18 cellular contexts compared by ENCODE assay signal in the genomic region with DNA sequence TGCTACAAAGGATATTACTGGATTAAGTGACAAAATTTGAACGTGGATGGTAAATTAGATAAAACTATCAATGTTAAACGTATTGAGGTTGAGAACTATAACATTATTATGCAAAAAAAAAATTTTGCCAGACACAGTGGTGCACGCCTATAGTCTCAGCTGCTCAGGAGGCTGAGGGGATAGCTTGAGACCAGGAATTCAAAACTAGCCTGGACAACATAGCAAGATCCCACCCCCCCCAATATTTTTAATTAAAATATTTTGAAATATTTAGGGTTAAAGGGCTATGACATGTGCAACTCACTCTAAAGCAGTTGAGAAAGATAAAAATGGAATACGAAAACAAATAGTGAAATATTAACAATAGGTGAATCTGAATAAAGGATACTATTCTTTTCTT. TPM values are rescaled to one million over a fixed set of nuclear protein-coding genes. Genes with fewer than 3 reads are reported as not detected.
DNase-seq lines count a peak whose midpoint lies in the region; ATAC-seq and TF ChIP-seq lines count a peak whose summit lies in the region.
"Had no signal": no experiment of that assay in that cellular context is flagged by ENCODE, and none has a peak within 500 bp of the region (broad histone marks: within the 10 kb centered on the region; RNA-seq: fewer than 3 reads in every experiment).

No MANE protein-coding gene starts in this region.

- no peak for TF ChIP-seq EP300 in stomach (IDR thresholded peaks at IDR 0.05)

- H3K9me3 ChIP-seq in GM23248 (ENCODE audit: low read depth) (no peaks in the 10 kb centered on the region), Panc1 (ENCODE audit: control insufficient read depth, insufficient read depth, low read depth, low read length) (no peaks in the 10 kb centered on the region), stomach (no peaks in the 10 kb centered on the region), prostate gland (no peaks in the 10 kb centered on the region)
- H3K9me3 ChIP-seq: uterus had no signal

- TF ChIP-seq POLR2A in stomach (IDR thresholded peaks at IDR 0.05) = no peak
- no peak for TF ChIP-seq POLR2A in prostate gland (IDR thresholded peaks at IDR 0.05)

- H3K79me2 ChIP-seq in GM23248 (ENCODE audit: insufficient read depth) = 0 out of 2 replicates have a peak, but pooled peaks cover 6% of the 10 kb centered on the region

- intact Hi-C loops in Panc1 (cut with micrococcal nuclease; ENCODE audit: unreplicated experiment) (loop anchor here (5.0 kb wide), 1 partner anchor 47 kb away; a partner anchor contains a TSS), stomach (cut with DNase I; ENCODE audit: low total_unique reads) (no loop called here), prostate gland (cut with DNase I) (no loop called here)

- CTCF ChIA-PET in Panc1 (lab: Charles Lee) = no interaction called here

- H3K36me3 ChIP-seq in GM23248 (ENCODE audit: low read depth) (no peaks in the 10 kb centered on the region), Panc1 (ENCODE audit: control insufficient read depth, insufficient read depth, low read length) (peaks cover 4% of the 10 kb centered on the region; the same call in 1 of the 2 replicates), stomach (no peaks in the 10 kb centered on the region), prostate gland (no peaks in the 10 kb centered on the region)
- H3K36me3 ChIP-seq: uterus had no signal

- peaks cover 38% of the 10 kb centered on the region for H3K4me1 ChIP-seq in GM23248 (ENCODE audit: insufficient read depth)
- H3K4me1 ChIP-seq in Panc1 (ENCODE audit: control insufficient read depth, insufficient read depth, low read length) = peaks cover 83% of the 10 kb centered on the region
- peaks cover 5 to 50% (median 24%) of the 10 kb centered on the region in 4 donors for H3K4me1 ChIP-seq in stomach
- no peaks in the 10 kb centered on the region for H3K4me1 ChIP-seq in prostate gland (replicated peaks)
- H3K4me1 ChIP-seq: uterus had no signal

- WGBS in GM23248 (ENCODE audit: low coverage in 1 of 2, low lambda C conversion rate in 2 of 2, missing lambda C conversion rate in 2 of 2), 2 experiments = 81% methylated on average over 4 of the region's 4 CpGs
- WGBS in stomach, 5 donors = 56 to 69% (median 67%) methylated on average over 4 of the region's 4 CpGs
- WGBS in prostate gland = 81% methylated on average over 4 of the region's 4 CpGs

- H3K27me3 ChIP-seq in GM23248 (replicated peaks; ENCODE audit: insufficient read depth) (no peaks in the 10 kb centered on the region), Panc1 (ENCODE audit: control insufficient read depth, insufficient read depth, low read length) (no peaks in the 10 kb centered on the region), stomach (no peaks in the 10 kb centered on the region), prostate gland (replicated peaks; ENCODE audit: insufficient read depth) (no peaks in the 10 kb centered on the region)
- H3K27me3 ChIP-seq: uterus had no signal

- no peak for DNase-seq in GM23248
- DNase-seq in Panc1 (ENCODE audit: low read depth, low spot score) = no peak
- DNase-seq in epithelial cell of prostate (ENCODE audit: low read depth, low spot score) = no peak
- no peak for DNase-seq in stomach
- DNase-seq in prostate gland (ENCODE audit: low spot score) = no peak
- no peak for DNase-seq in cerebellar nuclear complex (lab: John Stamatoyannopoulos, UW)
- DNase-seq in cerebellar cortex (ENCODE audit: low spot score) = no peak
- DNase-seq: activated naive CD4-positive, alpha-beta T cell treated with anti-CD3 and anti-CD28 coated beads, Interleukin-2, amount 10 ng/mL, durations not matched to agents 7 days and 5 days; activated T-cell treated with anti-CD3 and anti-CD28 coated beads, Interleukin-2, amount 50 U/mL, for 48 hours; anterior cingulate cortex; CD4-positive, alpha-beta memory T cell; GDM1; MM.1S; NCI-H1436; NCI-H524 treated with DMSO at 0.1 percent for 48 hours; occipital lobe; retina; uterus had no signal

- POLR2A ChIA-PET in Panc1 (lab: Charles Lee) = interaction anchor here (0.7 kb wide), 2 partner anchors 23 to 179 kb away, joined by 3 to 5 read pairs; no protein-coding TSS in a partner anchor

- H3K4me3 ChIP-seq in GM23248 = no peak overlapping the region
- no peak overlapping the region for H3K4me3 ChIP-seq in Panc1 (ENCODE audit: low read depth in 2 of 2, low read length in 2 of 2)
- no peak overlapping the region for H3K4me3 ChIP-seq in stomach
- no peak overlapping the region for H3K4me3 ChIP-seq in prostate gland
- H3K4me3 ChIP-seq: uterus had no signal

- H3K4me2 ChIP-seq in GM23248 (ENCODE audit: unreplicated experiment) = peak overlapping the region; percentile 67

- no TSS peak for BruUV-seq in Panc1 (replicated peaks; lab: Mats Ljungman, UMichigan)

- no peak for TF ChIP-seq CTCF in Panc1 (IDR thresholded peaks at IDR 0.05)
- no peak for TF ChIP-seq CTCF in stomach (IDR thresholded peaks at IDR 0.05)
- TF ChIP-seq CTCF in prostate gland (IDR thresholded peaks at IDR 0.05) = no peak

- H4K20me1 ChIP-seq in GM23248 (ENCODE audit: insufficient read depth) = no peaks in the 10 kb centered on the region

- no peaks in the 10 kb centered on the region for H3K9me2 ChIP-seq in GM23248 (ENCODE audit: insufficient read depth)

- no peak overlapping the region for H3K9ac ChIP-seq in GM23248

- in situ Hi-C loops in GM23248 (cut with MboI) (no loop called here), Panc1 (cut with HindIII; ENCODE audit: low pct_unique_long_range_greater_than_20kb, low sequenced_read_pairs) (no loop called here)

- peak overlapping the region; percentile 45 for H3K27ac ChIP-seq in GM23248
- H3K27ac ChIP-seq in Panc1 (ENCODE audit: low read length) = peak overlapping the region; percentile 100
- H3K27ac ChIP-seq in epithelial cell of prostate = peak overlapping the region; percentile 77
- peak overlapping the region in 4 of 5 donors; percentile 36 to 64 (median 51) for H3K27ac ChIP-seq in stomach
- no peak overlapping the region for H3K27ac ChIP-seq in prostate gland
- H3K27ac ChIP-seq: uterus had no signal

- no peak for ATAC-seq in Panc1

- H2AFZ ChIP-seq in GM23248 = no peak overlapping the region

- peaks cover 47% of the 10 kb centered on the region for H3F3A ChIP-seq in GM23248 (ENCODE audit: insufficient read depth)

RNA-seq across cellular contexts. Expression of a gene that starts 45.1 kb away (rescaled TPM):
- total RNA-seq in GM23248 (2014; rRNA removed; shearing (Covaris generic)) = 61.1 and 69.6 TPM in 2 replicates
- 97.9 and 101 TPM in 2 replicates for polyA plus RNA-seq in GM23248 (2016; fragmentation: Nextera tagmentation; extraction: Ambion mirVana)
- 110 TPM for total RNA-seq in Panc1 (2021; ENCODE audit: unreplicated experiment)
- 77.2 TPM for polyA plus RNA-seq in Panc1 (2012; ENCODE audit: insufficient read length)
- 100 to 1,000 TPM in 2 of 5 donors, 10 to 100 TPM in 3; 12.7 to 104 (median 68.8) TPM for total RNA-seq in stomach
- 100 to 1,000 TPM; 164 to 231 (median 170) TPM for polyA plus RNA-seq in stomach
- 100 to 1,000 TPM in 1 of 2 donors, 10 to 100 TPM in 1; 73.4 to 123 TPM for total RNA-seq in prostate gland

RNA-seq across cellular contexts. Expression of a gene that starts 45.3 kb away (rescaled TPM):
- 21.5 and 25.2 TPM in 2 replicates for total RNA-seq in GM23248 (2014; rRNA removed; shearing (Covaris generic))
- polyA plus RNA-seq in GM23248 (2016; fragmentation: Nextera tagmentation; extraction: Ambion mirVana) (26.6 and 30.0 TPM in 2 replicates), stomach (10 to 100 TPM in 2 of 3 donors, 1 to 10 TPM in 1; 8.4 to 14.7 (median 12.5) TPM)
- total RNA-seq in Panc1 (2021; ENCODE audit: unreplicated experiment) (114 TPM), stomach (100 to 1,000 TPM in 1 of 5 donors, 10 to 100 TPM in 2, 1 to 10 TPM in 2; 4.3 to 142 (median 19.4) TPM), prostate gland (10 to 100 TPM; 14.8 to 38.3 TPM)
- 72.9 TPM for polyA plus RNA-seq in Panc1 (2012; ENCODE audit: insufficient read length)

Comparison
In these comparisons a context has a peak if more than half of its experiments do, and no peak if none do; other contexts are left out.
1. H3K27ac ChIP-seq: peak in GM23248 (single experiment), Panc1 (single experiment), epithelial cell of prostate (single experiment) and stomach (4 of 5); none in prostate gland (0 of 2).